ENCODE assay signal across 26 cellular contexts in the genomic region with DNA sequence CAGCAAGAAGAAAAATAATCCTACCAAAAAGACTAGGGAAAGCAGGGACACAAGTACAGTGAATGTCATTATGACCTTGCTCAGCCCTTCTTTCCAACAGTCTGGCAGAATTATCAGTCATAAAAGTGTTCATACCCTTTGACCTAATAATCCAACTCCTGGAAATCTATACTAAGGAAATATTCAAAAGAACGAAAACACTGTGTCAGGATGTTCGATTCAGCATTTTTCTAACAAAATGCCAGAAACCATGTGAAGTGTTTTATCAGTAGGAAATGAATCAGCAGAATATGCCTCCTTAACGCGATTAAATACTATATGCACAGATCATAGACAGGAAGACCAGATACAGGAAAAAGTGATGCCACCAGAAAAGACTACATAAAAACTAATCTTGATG. TPM values are rescaled to one million over a fixed set of nuclear protein-coding genes. Genes with fewer than 3 reads are reported as not detected.
DNase-seq lines count a peak whose midpoint lies in the region; ATAC-seq, FAIRE-seq and TF ChIP-seq lines count a peak whose summit lies in the region.
"Had no signal": no experiment of that assay in that cellular context is flagged by ENCODE, and none has a peak within 500 bp of the region (broad histone marks: within the 10 kb centered on the region; RNA-seq: fewer than 3 reads in every experiment).

No MANE protein-coding gene starts in this region.

- in situ Hi-C loops in HepG2 (cut with HindIII; ENCODE audit: extremely low pct_ligation_motif_present, low pct_unique_long_range_greater_than_20kb): no loop called here
- in situ Hi-C loops in K562 (cut with MboI): no loop called here

- no TSS peak for BruUV-seq in HepG2 (replicated peaks; lab: Mats Ljungman, UMichigan)
- no TSS peak for BruUV-seq in K562 (replicated peaks; lab: Mats Ljungman, UMichigan)

- H3K27ac ChIP-seq in liver (ENCODE audit: low read depth in 1 of 2, low read length in 2 of 2): no peak overlapping the region
- H3K27ac ChIP-seq in HepG2 (ENCODE audit: extremely low read length, insufficient read depth, low read length): no peak overlapping the region
- H3K27ac ChIP-seq in K562 (ENCODE audit: extremely low read depth, low read depth, low read length): peak overlapping the region; percentile 83
- peak overlapping the region; percentile 49 for H3K27ac ChIP-seq in hepatocyte
- H3K27ac ChIP-seq: BLaER1, Peyer's patch, transverse colon had no signal

- no peak for TF ChIP-seq CTCF in liver (IDR thresholded peaks at IDR 0.05; ENCODE audit: low read depth, low read length, missing input control)
- no peak for TF ChIP-seq CTCF in HepG2 (CRISPR knock-in tag; IDR thresholded peaks at IDR 0.05)
- TF ChIP-seq CTCF in K562 (IDR thresholded peaks at IDR 0.05 in 2 of 3, conservative IDR thresholded peaks at IDR 0.05 in 1 of 3; ENCODE audit: insufficient read depth in 2 of 3, low read depth in 1 of 3, low read length in 3 of 3): no peak
- TF ChIP-seq CTCF in hepatocyte (IDR thresholded peaks at IDR 0.05; ENCODE audit: poor library complexity): no peak

- H3K9me3 ChIP-seq in liver (ENCODE audit: control insufficient read depth in 4 of 4, low read length in 3 of 4) (no peaks in the 10 kb centered on the region), HepG2 (ENCODE audit: low read length) (no peaks in the 10 kb centered on the region), K562 (replicated peaks; ENCODE audit: control insufficient read depth, insufficient read depth, low read depth, low read length) (no peaks in the 10 kb centered on the region), hepatocyte (ENCODE audit: low read depth) (no peaks in the 10 kb centered on the region)
- H3K9me3 ChIP-seq: BLaER1, Peyer's patch, transverse colon had no signal

- no peaks in the 10 kb centered on the region for H3K27me3 ChIP-seq in liver (ENCODE audit: control insufficient read depth in 4 of 4, insufficient read depth in 4 of 4, low read length in 3 of 4)
- no peaks in the 10 kb centered on the region for H3K27me3 ChIP-seq in HepG2 (ENCODE audit: control insufficient read depth in 1 of 2, insufficient read depth in 2 of 2, low read length in 2 of 2)
- H3K27me3 ChIP-seq in K562 (ENCODE audit: control insufficient read depth in 2 of 2, insufficient read depth in 2 of 2, low read length in 2 of 2): no peaks in the 10 kb centered on the region
- no peaks in the 10 kb centered on the region for H3K27me3 ChIP-seq in hepatocyte
- H3K27me3 ChIP-seq: Peyer's patch, transverse colon had no signal

- H3K4me3 ChIP-seq in liver (ENCODE audit: low read depth in 1 of 3, low read length in 3 of 3): no peak overlapping the region
- H3K4me3 ChIP-seq in HepG2 (replicated peaks in 1 of 3; ENCODE audit: insufficient read depth in 1 of 3, low read depth in 2 of 3, low read length in 3 of 3): no peak overlapping the region
- no peak overlapping the region for H3K4me3 ChIP-seq in K562
- H3K4me3 ChIP-seq in hepatocyte: no peak overlapping the region
- H3K4me3 ChIP-seq: BLaER1, Peyer's patch, transverse colon had no signal

- CTCF ChIA-PET in HepG2 (lab: Yijun Ruan, JAX; ENCODE audit: low intra/inter-chr PET ratio, low total read pairs) (no interaction called here), K562 (lab: Yijun Ruan, JAX; ENCODE audit: low intra/inter-chr PET ratio) (no interaction called here)

- H2AFZ ChIP-seq in HepG2 (ENCODE audit: low read length): no peak overlapping the region
- H2AFZ ChIP-seq in K562 (ENCODE audit: low read depth, low read length): peak overlapping the region; percentile 71; the same call in 1 of the 2 replicates
- no peak overlapping the region for H2AFZ ChIP-seq in hepatocyte

- intact Hi-C loops in HepG2 (cut with micrococcal nuclease; ENCODE audit: unreplicated experiment): no loop called here
- intact Hi-C loops in K562 (cut with micrococcal nuclease): no loop called here

- no peaks in the 10 kb centered on the region for H3K9me1 ChIP-seq in K562 (ENCODE audit: control insufficient read depth, insufficient read depth, low read length)

- H3K79me2 ChIP-seq in HepG2 (ENCODE audit: insufficient read depth, low read length): no peaks in the 10 kb centered on the region
- H3K79me2 ChIP-seq in K562 (ENCODE audit: control insufficient read depth, insufficient read depth, low read length): no peaks in the 10 kb centered on the region
- no peaks in the 10 kb centered on the region for H3K79me2 ChIP-seq in hepatocyte

- H4K20me1 ChIP-seq in HepG2 (ENCODE audit: insufficient read depth, low read length): no peaks in the 10 kb centered on the region
- H4K20me1 ChIP-seq in K562 (replicated peaks; ENCODE audit: control insufficient read depth, insufficient read depth, low read length): no peaks in the 10 kb centered on the region
- H4K20me1 ChIP-seq in hepatocyte (ENCODE audit: insufficient read depth, poor library complexity, severe bottlenecking): no peaks in the 10 kb centered on the region

- WGBS in liver: 67% methylated on average over 4 of the region's 4 CpGs
- WGBS in HepG2 (ENCODE audit: low lambda C conversion rate): 98% methylated on average over 4 of the region's 4 CpGs
- WGBS in K562 (ENCODE audit: insufficient coverage, low coverage, missing lambda C conversion rate): 0% methylated on average over 4 of the region's 4 CpGs
- 68% methylated on average over 4 of the region's 4 CpGs for WGBS in hepatocyte (ENCODE audit: low lambda C conversion rate, missing lambda C conversion rate)

- H3K36me3 ChIP-seq in liver (ENCODE audit: control insufficient read depth in 4 of 4, insufficient read depth in 3 of 4, low read depth in 1 of 4, low read length in 3 of 4) (peaks cover 0 to 2% (median 0%) of the 10 kb centered on the region in 4 donors), HepG2 (replicated peaks in 1 of 2; ENCODE audit: control insufficient read depth in 1 of 2, insufficient read depth in 2 of 2, low read length in 2 of 2) (peaks cover 1 to 3% of the 10 kb centered on the region in 2 experiments; a peak in 2 of 5 replicates), K562 (ENCODE audit: control insufficient read depth, insufficient read depth, low read length) (no peaks in the 10 kb centered on the region), hepatocyte (replicated peaks; ENCODE audit: insufficient read depth, low read depth) (no peaks in the 10 kb centered on the region)
- H3K36me3 ChIP-seq: Peyer's patch, transverse colon had no signal

- H3K4me1 ChIP-seq in liver (ENCODE audit: control insufficient read depth in 4 of 4, insufficient read depth in 4 of 4, low read length in 3 of 4) (no peaks in the 10 kb centered on the region), HepG2 (ENCODE audit: insufficient read depth, low read length) (no peaks in the 10 kb centered on the region), K562 (replicated peaks in 1 of 2; ENCODE audit: control insufficient read depth in 2 of 2, insufficient read depth in 2 of 2, low read length in 2 of 2) (peaks cover 10 to 24% of the 10 kb centered on the region in 2 experiments; a peak in 4 of 5 replicates), hepatocyte (ENCODE audit: insufficient read depth) (peaks cover 9% of the 10 kb centered on the region)
- H3K4me1 ChIP-seq: BLaER1, Peyer's patch, transverse colon had no signal

- FAIRE-seq in HepG2 (lab: Jason Lieb, UNC): no peak
- FAIRE-seq in K562 (lab: Jason Lieb, UNC): peak; percentile 90
- FAIRE-seq: bronchial epithelial cell, kidney had no signal

- ATAC-seq in HepG2 (no peak), K562 (no peak), HG03378 (IDR thresholded peaks at IDR 0.05; ENCODE audit: unreplicated experiment) (no peak), GM19455 (IDR thresholded peaks at IDR 0.05; ENCODE audit: unreplicated experiment) (no peak)
- ATAC-seq: natural killer cell had no signal

- TF ChIP-seq EP300 in HepG2 (IDR thresholded peaks at IDR 0.05; ENCODE audit: low read depth in 2 of 2, low read length in 2 of 2) (no peak), HepG2 (CRISPR knock-in tag; IDR thresholded peaks at IDR 0.05; ENCODE audit: borderline replicate concordance) (no peak), K562 (IDR thresholded peaks at IDR 0.05; ENCODE audit: low read length) (peak; percentile 64; the same call in 1 of the 2 replicates)

- no peak overlapping the region for H3K4me2 ChIP-seq in HepG2 (ENCODE audit: low read depth, low read length)
- peak overlapping the region; percentile 20; the same call in 1 of the 2 replicates for H3K4me2 ChIP-seq in K562 (ENCODE audit: insufficient read depth, low read length)
- H3K4me2 ChIP-seq in hepatocyte: no peak overlapping the region
- H3K4me2 ChIP-seq: BLaER1 had no signal

- TF ChIP-seq POLR2A in HepG2 (IDR thresholded peaks at IDR 0.05; ENCODE audit: insufficient read depth in 1 of 2, low read depth in 2 of 2, low read length in 2 of 2) (no peak), K562 (conservative IDR thresholded peaks at IDR 0.05) (no peak)

- POLR2A ChIA-PET in HepG2 (lab: Yijun Ruan, JAX): no interaction called here
- POLR2A ChIA-PET in K562 (lab: Yijun Ruan, JAX): no interaction called here

- DNase-seq in HepG2 (ENCODE audit: low spot score) (no peak), K562 (ENCODE audit: extremely low read depth in 1 of 4, low spot score in 3 of 4) (peak in 2 of 4 experiments; percentile 27 to 38), hepatocyte (ENCODE audit: low spot score) (no peak), GM19238 (ENCODE audit: insufficient read length, low spot score) (no peak), HuH-7.5 (ENCODE audit: low spot score) (no peak)
- DNase-seq: 8988T; activated CD4-positive, alpha-beta T cell treated with anti-CD3 and anti-CD28 coated beads for 48 hours; activated naive CD8-positive, alpha-beta T cell treated with anti-CD3 and anti-CD28 coated beads, Interleukin-2, amount 10 ng/mL, durations not matched to agents 7 days and 5 days; effector CD4-positive, alpha-beta T cell; GDM1; hippocampal formation; KBM-7; kidney; natural killer cell; NCI-H187; NCI-H345; Peyer's patch; transverse colon had no signal

- TF ChIP-seq RAD21 in liver (IDR thresholded peaks at IDR 0.05) (no peak), HepG2 (CRISPR knock-in tag; IDR thresholded peaks at IDR 0.05) (no peak), K562 (CRISPR knock-in tag; conservative IDR thresholded peaks at IDR 0.05 in 1 of 2, IDR thresholded peaks at IDR 0.05 in 1 of 2) (no peak)

- no peak overlapping the region for H3K9ac ChIP-seq in liver (ENCODE audit: low read depth in 1 of 2, low read length in 2 of 2)
- no peak overlapping the region for H3K9ac ChIP-seq in HepG2 (ENCODE audit: insufficient read depth, low read depth, low read length)
- H3K9ac ChIP-seq in K562 (ENCODE audit: insufficient read depth in 1 of 2, low read depth in 2 of 2, low read length in 2 of 2): peak overlapping the region in 1 of 2 experiments; percentile 59; a peak in 2 of 4 replicates
- H3K9ac ChIP-seq: BLaER1 had no signal

- H3K9me2 ChIP-seq in hepatocyte (replicated peaks; ENCODE audit: insufficient read depth): no peaks in the 10 kb centered on the region

RNA-seq across cellular contexts. Expression of a gene that starts 16.2 kb away (rescaled TPM):
- total RNA-seq in liver (not detected), HepG2 (2016; rRNA removed; fragmentation: Illumina TruSeq; extraction: Trizol) (not detected in 2 replicates), K562 (2014; rRNA removed) (not detected in 2 replicates), K562 (2014; rRNA removed; fragmentation: Illumina TruSeq; extraction: Trizol) (not detected in 2 replicates), K562 (2015; rRNA removed; fragmentation: Illumina TruSeq; extraction: Trizol) (not detected in 2 replicates), K562 (2021) (not detected in 2 replicates), hepatocyte (35.3 and 51.1 TPM in 2 replicates)
- polyA plus RNA-seq in liver (not detected), HepG2 (2011; rRNA removed) (not detected in 2 replicates), K562 (2011; rRNA removed) (not detected in 2 replicates), K562 (2014; fragmentation: Illumina TruSeq; extraction: Trizol) (not detected in 2 replicates), K562 (2014; fragmentation: Nextera tagmentation; extraction: Ambion mirVana) (not detected), K562 (2014; rRNA removed) (not detected in 2 replicates), hepatocyte (4.1 and 8.1 TPM in 2 replicates)
- total RNA-seq in HepG2 (2016; cell fraction: cytosol; rRNA removed; fragmentation: Illumina TruSeq; extraction: Trizol; ENCODE audit: low read depth): not detected in 2 replicates
- total RNA-seq in HepG2 (2016; cell fraction: insoluble cytoplasmic fraction; rRNA removed; fragmentation: Illumina TruSeq; extraction: Trizol): not detected in 2 replicates
- total RNA-seq in HepG2 (2016; cell fraction: membrane; rRNA removed; fragmentation: Illumina TruSeq; extraction: Trizol): not detected in 2 replicates
- total RNA-seq in HepG2 (2016; cell fraction: nucleus; rRNA removed; fragmentation: Illumina TruSeq; extraction: Trizol): not detected in 2 replicates
- not detected in 2 replicates for polyA plus RNA-seq in HepG2 (2011; cell fraction: cytosol; rRNA removed)
- polyA plus RNA-seq in HepG2 (2011; cell fraction: nucleus; rRNA removed): not detected in 2 replicates
- not detected in 2 replicates for polyA plus RNA-seq in HepG2 (2012)
- not detected in 2 replicates for polyA plus RNA-seq in HepG2 (2016; cell fraction: cytosol; fragmentation: Illumina TruSeq; extraction: Trizol; ENCODE audit: low read depth)
- polyA plus RNA-seq in HepG2 (2016; cell fraction: insoluble cytoplasmic fraction; fragmentation: Illumina TruSeq; extraction: Trizol; ENCODE audit: low read depth): not detected in 2 replicates
- not detected in 2 replicates for polyA plus RNA-seq in HepG2 (2016; cell fraction: membrane; fragmentation: Illumina TruSeq; extraction: Trizol; ENCODE audit: low read depth)
- polyA plus RNA-seq in HepG2 (2016; cell fraction: nucleus; fragmentation: Illumina TruSeq; extraction: Trizol; ENCODE audit: insufficient read depth, low read depth): not detected in 2 replicates
- polyA minus RNA-seq in HepG2 (2011; rRNA and poly(A)+ RNA removed; ENCODE audit: low replicate concordance): not detected in 2 replicates
- not detected in 2 replicates for polyA minus RNA-seq in HepG2 (2011; cell fraction: cytosol; rRNA and poly(A)+ RNA removed)
- polyA minus RNA-seq in HepG2 (2011; cell fraction: nucleus; rRNA and poly(A)+ RNA removed): not detected in 2 replicates
- total RNA-seq in K562 (2011; cell fraction: chromatin; rRNA removed; ENCODE audit: low replicate concordance): not detected in 2 replicates
- not detected in 2 replicates for total RNA-seq in K562 (2011; cell fraction: nucleolus; rRNA removed)
- not detected in 2 replicates for total RNA-seq in K562 (2011; cell fraction: nucleoplasm; rRNA removed)
- not detected in 2 replicates for polyA plus RNA-seq in K562 (2011; cell fraction: cytosol; rRNA removed)
- not detected in 2 replicates for polyA plus RNA-seq in K562 (2011; cell fraction: nucleus; rRNA removed)
- polyA plus RNA-seq in K562 (2012): not detected in 2 replicates
- polyA minus RNA-seq in K562 (2011; rRNA and poly(A)+ RNA removed): not detected in 2 replicates
- polyA minus RNA-seq in K562 (2011; cell fraction: cytosol; rRNA and poly(A)+ RNA removed): not detected in 2 replicates
- not detected in 2 replicates for polyA minus RNA-seq in K562 (2011; cell fraction: nucleus; rRNA and poly(A)+ RNA removed)
- total RNA-seq: activated naive CD8-positive, alpha-beta T cell treated with anti-CD3 and anti-CD28 coated beads, Interleukin-2, amount 10 ng/mL, durations not matched to agents 7 days and 5 days; activated T-helper 2 cell treated with anti-CD3 and anti-CD28 coated beads, Interferon-gamma antibody, Interleukin-2, Interleukin-4, amounts not matched to agents 10 μg/mL and 5 μg/mL and 100 μg/mL, durations not matched to agents 14 hours and 24 hours and 36 hours; bronchial epithelial cell; kidney; natural killer cell; Peyer's patch; posterior vena cava; skeletal muscle tissue; transverse colon had no signal

Comparison
In these comparisons a context has a peak if more than half of its experiments do, and no peak if none do; other contexts are left out.
1. H3K27ac ChIP-seq: peak in K562 (single experiment) and hepatocyte (single experiment); none in liver (0 of 2) and HepG2 (single experiment).
2. RNA of a gene that starts 16.2 kb away (total RNA-seq): 35.3 to 51.1 TPM in hepatocyte; not detected in liver, not detected in HepG2 and not detected in K562; every median in the first group is over 10 times any median in the second.